ENCODE assay signal across 1 cellular context in the genomic region with DNA sequence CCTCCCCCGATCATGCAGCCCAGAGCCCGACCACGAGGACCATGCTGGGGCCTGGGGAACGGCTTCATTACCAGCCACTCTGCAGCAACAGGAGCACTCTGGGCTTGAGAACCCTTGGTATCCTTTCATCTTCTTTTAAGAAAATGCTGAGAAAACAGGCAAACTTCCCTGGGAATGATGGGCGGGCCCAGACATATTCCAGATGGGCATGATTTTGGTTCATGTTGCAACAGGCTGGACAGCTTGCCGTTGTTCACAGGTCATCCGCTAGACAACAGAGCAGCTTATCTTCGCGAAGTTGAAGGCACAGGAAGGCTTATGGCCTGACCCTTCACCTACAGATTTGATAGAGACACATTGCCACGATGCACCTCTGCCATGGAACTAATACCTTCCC.
TF ChIP-seq lines count a peak whose summit lies in the region.

No MANE protein-coding gene starts in this region.

TF ChIP-seq in H1, 55 proteins besides CTCF, POLR2A, EP300 and RAD21:
- TF ChIP-seq CREB1 (IDR thresholded peaks at IDR 0.05) = no peak
- TF ChIP-seq KDM5A (IDR thresholded peaks at IDR 0.05; ENCODE audit: low read length) = no peak
- TF ChIP-seq EGR1 (IDR thresholded peaks at IDR 0.05; ENCODE audit: borderline replicate concordance, low read depth, low read length) = no peak
- TF ChIP-seq RNF2 (IDR thresholded peaks at IDR 0.05; ENCODE audit: borderline replicate concordance, low read depth, low read length, missing control alignments, poor library complexity, severe bottlenecking) = no peak
- TF ChIP-seq BACH1 (IDR thresholded peaks at IDR 0.05; ENCODE audit: low read length) = no peak
- no peak for TF ChIP-seq HDAC2 (IDR thresholded peaks at IDR 0.05; ENCODE audit: borderline replicate concordance in 1 of 2, low read depth in 2 of 2, low read length in 2 of 2)
